In genomic region chr3:60010778-60011177, GRCh38 we compare ENCODE assay signal across 8 cellular contexts.
A peak's percentile ranks its signal among the peaks of the same experiment; 100 is the strongest.
DNase-seq lines count a peak whose midpoint lies in the region; ATAC-seq and TF ChIP-seq lines count a peak whose summit lies in the region.

No MANE protein-coding gene starts in this region.

- 76% methylated on average over 4 of the region's 4 CpGs for WGBS in SK-N-SH (ENCODE audit: low lambda C conversion rate)

- H3K4me1 ChIP-seq in SK-N-SH (ENCODE audit: control insufficient read depth in 1 of 2, insufficient read depth in 2 of 2, low read depth in 1 of 2, low read length in 1 of 2) (peaks cover 0 to 2% of the 10 kb centered on the region in 2 experiments; a peak in 1 of 4 replicates), gastrocnemius medialis (no peaks in the 10 kb centered on the region)

- H3K27me3 Mint-ChIP-seq in naive thymus-derived CD8-positive, alpha-beta T cell, result no peaks in the 10 kb centered on the region

- H3K79me2 ChIP-seq in SK-N-SH (ENCODE audit: insufficient read depth), result no peaks in the 10 kb centered on the region

- DNase-seq in naive thymus-derived CD8-positive, alpha-beta T cell, result peak; percentile 17 to 89 (median 70)
- DNase-seq in SK-N-SH (no peak), nucleus accumbens (lab: John Stamatoyannopoulos, UW) (no peak), gastrocnemius medialis (no peak), NCI-H1694 treated with DMSO at 0.1 percent for 48 hours (lab: John Stamatoyannopoulos, UW) (no peak)

- no peak overlapping the region for H3K27ac ChIP-seq in SK-N-SH (ENCODE audit: low read depth in 2 of 2, low read length in 1 of 2)
- H3K27ac ChIP-seq in gastrocnemius medialis, result no peak overlapping the region

- peak overlapping the region; percentile 73 to 90 (median 86) for H3K4me3 Mint-ChIP-seq in naive thymus-derived CD8-positive, alpha-beta T cell

- peaks cover 38 to 89% (median 84%) of the 10 kb centered on the region in 4 donors for H3K4me1 Mint-ChIP-seq in naive thymus-derived CD8-positive, alpha-beta T cell

- peak overlapping the region; percentile 87 to 99 (median 96) for H3K27ac Mint-ChIP-seq in naive thymus-derived CD8-positive, alpha-beta T cell

- H3K9me2 ChIP-seq in SK-N-SH, result no peaks in the 10 kb centered on the region

- POLR2A ChIA-PET in naive thymus-derived CD8-positive, alpha-beta T cell (lab: Charles Lee), result interaction anchor here (0.8 to 3.2 kb wide), 11 partner anchors 10 to 574 kb away, joined by 3 to 16 read pairs (median 5); no protein-coding TSS in a partner anchor
- POLR2A ChIA-PET in SK-N-SH (lab: Yijun Ruan, JAX), result no interaction called here

- H3K36me3 ChIP-seq in SK-N-SH (replicated peaks in 1 of 2; ENCODE audit: control insufficient read depth in 1 of 2, insufficient read depth in 2 of 2, low read length in 1 of 2) (no peaks in the 10 kb centered on the region), gastrocnemius medialis (no peaks in the 10 kb centered on the region)

- H3F3A ChIP-seq in SK-N-SH (replicated peaks; ENCODE audit: insufficient read depth), result no peaks in the 10 kb centered on the region

- peaks cover 0 to 6% (median 0%) of the 10 kb centered on the region in 9 donors for H3K9me3 Mint-ChIP-seq in naive thymus-derived CD8-positive, alpha-beta T cell

- H3K4me2 ChIP-seq in SK-N-SH, result no peak overlapping the region

- peak; percentile 94 for ATAC-seq in GM18858 (IDR thresholded peaks at IDR 0.05; ENCODE audit: unreplicated experiment)
- ATAC-seq in HG03045 (IDR thresholded peaks at IDR 0.05; ENCODE audit: unreplicated experiment), result peak; percentile 61
- ATAC-seq in activated CD4-positive, CD25-positive, alpha-beta regulatory T cell treated with anti-CD3 and anti-CD28 coated beads, Interleukin-2, amount 50 U/mL, for 24 hours, result peak; percentile 97 to 98
- peak; percentile 96 to 97 for ATAC-seq in naive thymus-derived CD8-positive, alpha-beta T cell
- ATAC-seq in gastrocnemius medialis, result no peak

- no peaks in the 10 kb centered on the region for H3K9me3 ChIP-seq in SK-N-SH
- no peaks in the 10 kb centered on the region for H3K9me3 ChIP-seq in gastrocnemius medialis

- no peak for TF ChIP-seq POLR2A in gastrocnemius medialis (IDR thresholded peaks at IDR 0.05)

- CTCF ChIA-PET in SK-N-SH (lab: Yijun Ruan, JAX), result no interaction called here

- H3K27me3 ChIP-seq in SK-N-SH (ENCODE audit: insufficient read depth) (no peaks in the 10 kb centered on the region), gastrocnemius medialis (no peaks in the 10 kb centered on the region)

- no peak for TF ChIP-seq RAD21 in SK-N-SH (IDR thresholded peaks at IDR 0.05; ENCODE audit: low read length)

- no peak for TF ChIP-seq EP300 in SK-N-SH (IDR thresholded peaks at IDR 0.05; ENCODE audit: borderline replicate concordance in 1 of 2, low read depth in 1 of 2, low read length in 1 of 2)

- H2AFZ ChIP-seq in SK-N-SH (ENCODE audit: low read depth), result no peak overlapping the region

- H3K4me3 ChIP-seq in SK-N-SH (ENCODE audit: low read depth in 2 of 2, low read length in 1 of 2) (no peak overlapping the region), gastrocnemius medialis (no peak overlapping the region)

- TF ChIP-seq CTCF in SK-N-SH (IDR thresholded peaks at IDR 0.05) (no peak), gastrocnemius medialis (IDR thresholded peaks at IDR 0.05 in 4 of 5, conservative IDR thresholded peaks at IDR 0.05 in 1 of 5) (no peak)

- H3K9ac ChIP-seq in SK-N-SH, result no peak overlapping the region

- in situ Hi-C loops in gastrocnemius medialis (cut with MboI; ENCODE audit: low sequenced_read_pairs in 4 of 4), result no loop called here

- no peaks in the 10 kb centered on the region for H4K20me1 ChIP-seq in SK-N-SH (ENCODE audit: insufficient read depth)

- intact Hi-C loops in gastrocnemius medialis (cut with DNase I; ENCODE audit: low total_unique reads), result no loop called here

- H3K36me3 Mint-ChIP-seq in naive thymus-derived CD8-positive, alpha-beta T cell, result peaks cover 0 to 9% (median 0%) of the 10 kb centered on the region in 3 donors

TF ChIP-seq in SK-N-SH, 30 proteins besides CTCF, POLR2A, EP300 and RAD21:
- no peak for TF ChIP-seq CHD2 (IDR thresholded peaks at IDR 0.05; ENCODE audit: low read length, partially characterized antibody)
- TF ChIP-seq, protein P1, sequence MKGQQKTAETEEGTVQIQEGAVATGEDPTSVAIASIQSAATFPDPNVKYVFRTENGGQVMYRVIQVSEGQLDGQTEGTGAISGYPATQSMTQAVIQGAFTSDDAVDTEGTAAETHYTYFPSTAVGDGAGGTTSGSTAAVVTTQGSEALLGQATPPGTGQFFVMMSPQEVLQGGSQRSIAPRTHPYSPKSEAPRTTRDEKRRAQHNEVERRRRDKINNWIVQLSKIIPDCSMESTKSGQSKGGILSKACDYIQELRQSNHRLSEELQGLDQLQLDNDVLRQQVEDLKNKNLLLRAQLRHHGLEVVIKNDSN (IDR thresholded peaks at IDR 0.05; ENCODE audit: borderline replicate concordance, low read depth), result no peak
- TF ChIP-seq GABPA (IDR thresholded peaks at IDR 0.05; ENCODE audit: low read depth), result no peak
- TF ChIP-seq TAF1 (IDR thresholded peaks at IDR 0.05; ENCODE audit: borderline replicate concordance, low read depth, low read length), result no peak
- no peak for TF ChIP-seq FOXJ3 (CRISPR knock-in tag; IDR thresholded peaks at IDR 0.05)
- no peak for TF ChIP-seq JUND (IDR thresholded peaks at IDR 0.05)
TF ChIP-seq in SK-N-SH: peak in this region for 0.

Comparison
In these comparisons a context has a peak if more than half of its experiments do, and no peak if none do; other contexts are left out.
1. ATAC-seq: peak in GM18858 (single experiment), HG03045 (single experiment), activated CD4-positive, CD25-positive, alpha-beta regulatory T cell treated with anti-CD3 and anti-CD28 coated beads, Interleukin-2, amount 50 U/mL, for 24 hours (2 of 2) and naive thymus-derived CD8-positive, alpha-beta T cell (2 of 2); none in gastrocnemius medialis (0 of 2).
2. DNase-seq: peak in naive thymus-derived CD8-positive, alpha-beta T cell (10 of 10); none in SK-N-SH (single experiment), nucleus accumbens (0 of 56), gastrocnemius medialis (0 of 2) and NCI-H1694 treated with DMSO at 0.1 percent for 48 hours (single experiment).